23 cellular contexts compared by ENCODE assay signal in genomic region chr4:94274912-94275311, GRCh38.
DNase-seq lines count a peak whose midpoint lies in the region; ATAC-seq and TF ChIP-seq lines count a peak whose summit lies in the region.
"Had no signal": no experiment of that assay in that cellular context is flagged by ENCODE, and none has a peak within 500 bp of the region (broad histone marks: within the 10 kb centered on the region; RNA-seq: fewer than 3 reads in every experiment).

No MANE protein-coding gene starts in this region.

- no peaks in the 10 kb centered on the region for H3K9me3 ChIP-seq in GM23248 (ENCODE audit: low read depth)
- H3K9me3 ChIP-seq: A549, adrenal gland, MG63, neutrophil, upper lobe of left lung had no signal

- CTCF ChIA-PET in AG04449 (lab: Yijun Ruan, JAX), result interaction anchor here (1.1 kb wide), 1 partner anchor 14 kb away, joined by 4 read pairs; no protein-coding TSS in a partner anchor

- H3F3A ChIP-seq in GM23248 (ENCODE audit: insufficient read depth), result peaks cover 12% of the 10 kb centered on the region; the same call in 1 of the 2 replicates

- DNase-seq in AG04449 (ENCODE audit: low read depth, low spot score), result peak; percentile 23
- peak; percentile 85 for DNase-seq in GM23248
- peak; percentile 18 for DNase-seq in amniotic epithelial cell (ENCODE audit: low read depth)
- DNase-seq in foreskin keratinocyte, result peak in 1 of 2 donors; percentile 46
- DNase-seq in activated gamma-delta T cell treated with Interleukin-2 at 50 U/mL for 16 hours, result no peak
- DNase-seq in stimulated activated naive CD4-positive, alpha-beta T cell (lab: John Stamatoyannopoulos, UW), result no peak
- no peak for DNase-seq in left colon
- DNase-seq in NCI-H187 (lab: John Stamatoyannopoulos, UW), result no peak
- DNase-seq: activated CD8-positive, alpha-beta T cell treated with anti-CD3 and anti-CD28 coated beads, Interleukin-2, amount 10 ng/mL, durations not matched to agents 7 days and 5 days; activated T-cell treated with anti-CD3 and anti-CD28 coated beads, Interleukin-2, amount 50 U/mL, for 24 hours; adrenal gland; Calu3; dermis blood vessel endothelial cell; mesendoderm; MG63; NCI-H1436; NCI-H524; SIG-M5; upper lobe of left lung had no signal

- no peaks in the 10 kb centered on the region for H4K20me1 ChIP-seq in GM23248 (ENCODE audit: insufficient read depth)

- H2AFZ ChIP-seq in GM23248, result no peak overlapping the region

- ATAC-seq in foreskin keratinocyte (peak; percentile 83), left colon (no peak)
- ATAC-seq: A549; activated CD4-positive, CD25-positive, alpha-beta regulatory T cell treated with anti-CD3 and anti-CD28 coated beads, Interleukin-2, amount 50 U/mL, for 24 hours; activated CD8-positive, alpha-beta T cell treated with anti-CD3 and anti-CD28 coated beads, Interleukin-2, amount 10 ng/mL, durations not matched to agents 7 days and 5 days; Panc1 had no signal

- POLR2A ChIA-PET in AG04449 (lab: Yijun Ruan, JAX), result no interaction called here

- H3K27me3 ChIP-seq in GM23248 (replicated peaks; ENCODE audit: insufficient read depth) (no peaks in the 10 kb centered on the region), foreskin keratinocyte (no peaks in the 10 kb centered on the region)
- H3K27me3 ChIP-seq: adrenal gland, MG63, neutrophil, upper lobe of left lung had no signal

- in situ Hi-C loops in GM23248 (cut with MboI), result no loop called here

- WGBS in GM23248 (ENCODE audit: low coverage in 1 of 2, low lambda C conversion rate in 2 of 2, missing lambda C conversion rate in 2 of 2), 2 experiments, result 14 to 22% methylated on average over 3 of the region's 3 CpGs

- no peaks in the 10 kb centered on the region for H3K9me2 ChIP-seq in GM23248 (ENCODE audit: insufficient read depth)

- no peak for TF ChIP-seq CTCF in AG04449 (IDR thresholded peaks at IDR 0.05; ENCODE audit: insufficient read depth, low read length, missing control alignments)
- no peak for TF ChIP-seq CTCF in foreskin keratinocyte (conservative IDR thresholded peaks at IDR 0.05)

- H3K4me3 ChIP-seq in AG04449 (ENCODE audit: low read depth, low read length), result no peak overlapping the region
- no peak overlapping the region for H3K4me3 ChIP-seq in GM23248
- H3K4me3 ChIP-seq: A549, adrenal gland, MG63, upper lobe of left lung had no signal

- H3K36me3 ChIP-seq in GM23248 (ENCODE audit: low read depth), result peaks cover 44% of the 10 kb centered on the region

- 0 out of 2 replicates have a peak overlapping the region, but pooled peaks have one; percentile 26 for H3K9ac ChIP-seq in GM23248

- intact Hi-C loops in left colon (cut with DNase I, micrococcal nuclease), result no loop called here

- H3K79me2 ChIP-seq in GM23248 (ENCODE audit: insufficient read depth), result no peaks in the 10 kb centered on the region

- H3K4me2 ChIP-seq in GM23248 (ENCODE audit: unreplicated experiment), result peak overlapping the region; percentile 59
- H3K4me2 ChIP-seq: A549 had no signal

- H3K4me1 ChIP-seq in GM23248 (ENCODE audit: insufficient read depth), result peaks cover 10% of the 10 kb centered on the region
- no peaks in the 10 kb centered on the region for H3K4me1 ChIP-seq in foreskin keratinocyte
- H3K4me1 ChIP-seq: A549, adrenal gland, upper lobe of left lung had no signal

- H3K27ac ChIP-seq in GM23248 (peak overlapping the region; percentile 57), foreskin keratinocyte (no peak overlapping the region)
- H3K27ac ChIP-seq: A549, adrenal gland, neutrophil, upper lobe of left lung had no signal

Comparison
In these comparisons a context has a peak if more than half of its experiments do, and no peak if none do; other contexts are left out.
1. DNase-seq: peak in AG04449 (single experiment), GM23248 (single experiment) and amniotic epithelial cell (single experiment); none in activated gamma-delta T cell treated with Interleukin-2 at 50 U/mL for 16 hours (single experiment), stimulated activated naive CD4-positive, alpha-beta T cell (0 of 6), left colon (0 of 2) and NCI-H187 (0 of 2).